In genomic region chr19:48642862-48643261, GRCh38 we compare ENCODE assay signal across 1 cellular context.
A peak's percentile ranks its signal among the peaks of the same experiment; 100 is the strongest.
TF ChIP-seq lines count a peak whose summit lies in the region.

No MANE protein-coding gene starts in this region.

TF ChIP-seq in HepG2, 621 proteins besides CTCF, POLR2A, EP300 and RAD21:
- TF ChIP-seq ZFP82 (CRISPR knock-in tag; IDR thresholded peaks at IDR 0.05; ENCODE audit: borderline replicate concordance) (no peak), SNAPC4 (CRISPR knock-in tag; IDR thresholded peaks at IDR 0.05) (no peak), ZMYM3 (CRISPR knock-in tag; IDR thresholded peaks at IDR 0.05) (no peak), ZNF703 (CRISPR knock-in tag; IDR thresholded peaks at IDR 0.05; ENCODE audit: borderline replicate concordance) (no peak), ZNF121 (CRISPR knock-in tag; IDR thresholded peaks at IDR 0.05) (0 out of 2 replicates have a peak, but pooled peaks have one; percentile 24)
